In the genomic region with DNA sequence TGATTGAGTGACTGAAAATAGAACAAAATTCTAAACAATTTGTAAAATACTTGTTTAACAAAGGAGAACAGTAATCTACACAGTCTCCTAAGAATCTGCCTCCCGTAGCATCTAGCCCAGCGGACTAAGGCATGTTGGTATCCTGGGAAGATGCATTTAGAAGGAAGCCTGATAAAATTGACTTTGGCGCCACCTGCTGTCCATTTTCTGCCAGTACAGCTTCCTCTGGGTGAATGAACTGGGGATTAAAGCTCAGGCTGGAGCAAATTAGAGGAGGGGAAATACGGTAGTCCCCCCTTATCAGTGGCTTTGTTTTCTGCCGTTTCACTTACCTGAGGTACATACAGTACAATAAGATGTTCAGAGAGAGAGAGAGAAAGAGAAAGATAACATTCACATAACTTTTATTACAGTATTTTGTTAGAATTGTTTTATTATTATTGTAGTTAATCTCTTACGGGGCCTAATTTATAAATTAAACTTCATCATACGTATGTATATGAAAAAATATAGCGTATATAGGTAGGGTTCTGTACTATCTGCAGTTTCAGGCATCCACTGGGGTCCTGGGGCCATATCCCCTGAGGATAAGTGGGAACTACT, we compare ENCODE assay signal across 8 cellular contexts.
DNase-seq lines count a peak whose midpoint lies in the region; ATAC-seq, FAIRE-seq and TF ChIP-seq lines count a peak whose summit lies in the region.

No MANE protein-coding gene starts in this region.

- peaks cover 8% of the 10 kb centered on the region for H3K27me3 Mint-ChIP-seq in activated CD8-positive, alpha-beta T cell treated with anti-CD3 and anti-CD28 coated beads for 36 hours

- POLR2A ChIA-PET in GM10248 (lab: Yijun Ruan, JAX) (no interaction called here), H1 (lab: Charles Lee; ENCODE audit: partially characterized antibody) (interaction anchor here (0.7 kb wide), 1 partner anchor 416 kb away, joined by 3 read pairs; no protein-coding TSS in a partner anchor)
- POLR2A ChIA-PET in activated CD8-positive, alpha-beta T cell treated with anti-CD3 and anti-CD28 coated beads for 36 hours (lab: Charles Lee) = no interaction called here

- H3K4me1 ChIP-seq in H1 (replicated peaks in 1 of 4; ENCODE audit: control insufficient read depth in 3 of 4, insufficient read depth in 4 of 4, low read length in 3 of 4) = peaks cover 0 to 5% (median 0%) of the 10 kb centered on the region in 4 experiments; a peak in 1 of 7 replicates
- no peaks in the 10 kb centered on the region for H3K4me1 ChIP-seq in mesenchymal stem cell (ENCODE audit: control insufficient read depth, insufficient read depth, low read depth, low read length)

- H3K27me3 ChIP-seq in H1 (replicated peaks in 1 of 4; ENCODE audit: control insufficient read depth in 3 of 4, extremely low read depth in 1 of 4, insufficient read depth in 3 of 4, low read length in 3 of 4) (no peaks in the 10 kb centered on the region), mesenchymal stem cell (ENCODE audit: control insufficient read depth in 1 of 2, insufficient read depth in 1 of 2, low read length in 2 of 2) (no peaks in the 10 kb centered on the region)

- intact Hi-C loops in activated CD8-positive, alpha-beta T cell treated with anti-CD3 and anti-CD28 coated beads for 36 hours (cut with micrococcal nuclease) = loop anchor here (10.0 kb wide), 3 partner anchors 90 to 600 kb away; no protein-coding TSS in a partner anchor

- ATAC-seq in HG02885 (IDR thresholded peaks at IDR 0.05; ENCODE audit: poor library complexity, unreplicated experiment) (peak; percentile 73), HG02678 (IDR thresholded peaks at IDR 0.05; ENCODE audit: unreplicated experiment) (no peak)
- ATAC-seq in activated CD8-positive, alpha-beta T cell treated with anti-CD3 and anti-CD28 coated beads for 36 hours = peak; percentile 80

- TF ChIP-seq CTCF in GM10248 (IDR thresholded peaks at IDR 0.05; ENCODE audit: control extremely low read depth, extremely low read depth, low read depth, missing control alignments) (peak; percentile 91), H1 (IDR thresholded peaks at IDR 0.05; ENCODE audit: control extremely low read depth in 1 of 3, insufficient read depth in 1 of 3, low read depth in 1 of 3, low read length in 3 of 3) (peak; percentile 37 to 89 (median 77))
- peak; percentile 93 for TF ChIP-seq CTCF in activated CD8-positive, alpha-beta T cell treated with anti-CD3 and anti-CD28 coated beads for 36 hours (IDR thresholded peaks at IDR 0.05)

- H4K8ac ChIP-seq in H1 (ENCODE audit: extremely low read depth, insufficient read depth, low read length) (no peak overlapping the region), mesenchymal stem cell (ENCODE audit: low read length) (no peak overlapping the region)

- H2AK5ac ChIP-seq in H1 (ENCODE audit: low read depth, low read length) (no peak overlapping the region), mesenchymal stem cell (ENCODE audit: low read length, severe bottlenecking) (no peak overlapping the region)

- no peak overlapping the region for H2BK120ac ChIP-seq in H1 (replicated peaks; ENCODE audit: low read depth, low read length)
- H2BK120ac ChIP-seq in mesenchymal stem cell (ENCODE audit: low read depth, low read length) = no peak overlapping the region

- H3K4me1 Mint-ChIP-seq in activated CD8-positive, alpha-beta T cell treated with anti-CD3 and anti-CD28 coated beads for 36 hours (ENCODE audit: low read depth) = no peaks in the 10 kb centered on the region

- no peak overlapping the region for H3K27ac Mint-ChIP-seq in activated CD8-positive, alpha-beta T cell treated with anti-CD3 and anti-CD28 coated beads for 36 hours

- no peak for TF ChIP-seq POLR2A in H1 (IDR thresholded peaks at IDR 0.05; ENCODE audit: control extremely low read depth in 1 of 2, low read depth in 2 of 2, low read length in 2 of 2)

- H3K4me3 Mint-ChIP-seq in activated CD8-positive, alpha-beta T cell treated with anti-CD3 and anti-CD28 coated beads for 36 hours = no peak overlapping the region

- H2BK12ac ChIP-seq in H1 (ENCODE audit: low read depth, low read length) (no peak overlapping the region), mesenchymal stem cell (ENCODE audit: low read length in 2 of 2) (no peak overlapping the region)

- H2AFZ ChIP-seq in H1 (ENCODE audit: low read length) = no peak overlapping the region
- no peak overlapping the region for H2AFZ ChIP-seq in mesenchymal stem cell (ENCODE audit: low read depth, low read length)

- H4K5ac ChIP-seq in H1 (ENCODE audit: insufficient read length, low read depth, low read length) = no peak overlapping the region

- WGBS in H1 (ENCODE audit: extremely low coverage in 1 of 2, insufficient coverage in 1 of 2, insufficient read length in 1 of 2, insufficient replicate concordance in 2 of 2, low coverage in 1 of 2, low lambda C conversion rate in 2 of 2, missing lambda C conversion rate in 1 of 2), 2 experiments = 51% methylated on average over 8 of the region's 8 CpGs; no CpG with 5 or more reads in 1 of the 2 experiments
- 0% methylated on average over 3 of the region's 8 CpGs for WGBS in mesenchymal stem cell

- no peak overlapping the region for H3K56ac ChIP-seq in H1 (replicated peaks; ENCODE audit: insufficient read length, low read depth, low read length)

- H3K4ac ChIP-seq in H1 (replicated peaks; ENCODE audit: insufficient read length, low read depth, low read length) (no peak overlapping the region), mesenchymal stem cell (ENCODE audit: low read depth in 1 of 2, low read length in 2 of 2) (no peak overlapping the region)

- no peaks in the 10 kb centered on the region for H3K36me3 Mint-ChIP-seq in activated CD8-positive, alpha-beta T cell treated with anti-CD3 and anti-CD28 coated beads for 36 hours (ENCODE audit: low read depth)

- H3K23ac ChIP-seq in H1 (ENCODE audit: insufficient read length) = no peak overlapping the region
- H3K23ac ChIP-seq in mesenchymal stem cell (ENCODE audit: low read length in 2 of 2) = no peak overlapping the region

- TF ChIP-seq RAD21 in H1 (IDR thresholded peaks at IDR 0.05 in 1 of 2, conservative IDR thresholded peaks at IDR 0.05 in 1 of 2; ENCODE audit: low read depth in 2 of 2, low read length in 2 of 2) = peak; percentile 89 to 94

- H3K79me1 ChIP-seq in H1 (ENCODE audit: low read depth, low read length) (no peaks in the 10 kb centered on the region), mesenchymal stem cell (replicated peaks; ENCODE audit: low read length, poor library complexity, severe bottlenecking) (no peaks in the 10 kb centered on the region)

- H4K20me1 ChIP-seq in H1 (replicated peaks in 1 of 2; ENCODE audit: control insufficient read depth in 1 of 2, insufficient read depth in 2 of 2, low read length in 2 of 2) = no peaks in the 10 kb centered on the region

- no peak overlapping the region for H4K91ac ChIP-seq in H1 (replicated peaks; ENCODE audit: insufficient read length, low read length)
- H4K91ac ChIP-seq in mesenchymal stem cell (ENCODE audit: low read length) = no peak overlapping the region

- no peak for TF ChIP-seq EP300 in H1 (IDR thresholded peaks at IDR 0.05; ENCODE audit: borderline replicate concordance in 1 of 2, low read depth in 2 of 2, low read length in 2 of 2)

- H3K18ac ChIP-seq in H1 (ENCODE audit: extremely low read depth, low read length) = no peak overlapping the region
- H3K18ac ChIP-seq in mesenchymal stem cell (ENCODE audit: low read depth in 1 of 2, low read length in 2 of 2) = no peak overlapping the region

- H3K4me2 ChIP-seq in H1 (ENCODE audit: insufficient read depth in 1 of 2, low read depth in 2 of 2, low read length in 2 of 2) (no peak overlapping the region), mesenchymal stem cell (ENCODE audit: low read length, poor library complexity, severe bottlenecking) (no peak overlapping the region)

- no peak overlapping the region for H3K4me3 ChIP-seq in H1 (ENCODE audit: extremely low read depth in 1 of 4, insufficient read depth in 2 of 4, low read depth in 3 of 4, low read length in 4 of 4)
- H3K4me3 ChIP-seq in mesenchymal stem cell (ENCODE audit: insufficient read depth in 1 of 2, low read depth in 1 of 2, low read length in 2 of 2) = no peak overlapping the region

- H2BK15ac ChIP-seq in H1 (ENCODE audit: low read length) = no peak overlapping the region
- H2BK15ac ChIP-seq in mesenchymal stem cell (ENCODE audit: low read depth, poor library complexity, severe bottlenecking) = no peak overlapping the region

- H2BK5ac ChIP-seq in H1 (ENCODE audit: low read depth, low read length) = no peak overlapping the region
- H2BK5ac ChIP-seq in mesenchymal stem cell (ENCODE audit: low read depth, low read length, poor library complexity, severe bottlenecking) = no peak overlapping the region

- no peaks in the 10 kb centered on the region for H3K9me3 Mint-ChIP-seq in activated CD8-positive, alpha-beta T cell treated with anti-CD3 and anti-CD28 coated beads for 36 hours

- peak; percentile 92 for FAIRE-seq in H1 (lab: Jason Lieb, UNC)

- no peaks in the 10 kb centered on the region for H3K9me3 ChIP-seq in H1 (ENCODE audit: insufficient read depth in 2 of 2, low read depth in 1 of 2, low read length in 1 of 2)
- no peaks in the 10 kb centered on the region for H3K9me3 ChIP-seq in mesenchymal stem cell (ENCODE audit: control insufficient read depth, low read length)

- DNase-seq in GM10248 (ENCODE audit: extremely low spot score) (peak; percentile 39), NCI-H748 treated with DMSO at 0.1 percent for 48 hours (lab: John Stamatoyannopoulos, UW) (peak; percentile 52), H1 (ENCODE audit: low read depth in 1 of 2, low spot score in 2 of 2) (peak; percentile 50 to 91), mesenchymal stem cell (peak; percentile 77)
- peak; percentile 78 for DNase-seq in activated CD8-positive, alpha-beta T cell treated with anti-CD3 and anti-CD28 coated beads for 36 hours
- peak; percentile 53 to 65 for DNase-seq in stimulated activated CD8-positive, alpha-beta memory T cell treated with anti-CD3 and anti-CD28 coated beads, Interleukin-4, amount 100 ng/mL, for 1 hour (ENCODE audit: low read depth in 2 of 2, low spot score in 1 of 2)

- no peak overlapping the region for H3K9ac ChIP-seq in H1 (replicated peaks in 1 of 4; ENCODE audit: extremely low read depth in 1 of 4, low read depth in 3 of 4, low read length in 3 of 4)
- peak overlapping the region; percentile 47 for H3K9ac ChIP-seq in mesenchymal stem cell (ENCODE audit: low read length)

- no peaks in the 10 kb centered on the region for H3K23me2 ChIP-seq in H1 (ENCODE audit: low read depth, low read length)

- H3K36me3 ChIP-seq in H1 (ENCODE audit: control insufficient read depth in 2 of 4, insufficient read depth in 4 of 4, low read length in 3 of 4) (no peaks in the 10 kb centered on the region; a peak in 1 of 8 replicates), mesenchymal stem cell (ENCODE audit: control insufficient read depth in 1 of 2, insufficient read depth in 2 of 2, low read depth in 1 of 2, low read length in 2 of 2) (peaks cover 0 to 3% of the 10 kb centered on the region in 2 experiments)

- H3K14ac ChIP-seq in H1 (ENCODE audit: insufficient read length) (no peak overlapping the region), mesenchymal stem cell (ENCODE audit: low read length in 2 of 2) (no peak overlapping the region)

- CTCF ChIA-PET in GM10248 (lab: Yijun Ruan, JAX) = interaction anchor here (0.6 to 3.1 kb wide), 18 partner anchors 9 to 1395 kb away, joined by 3 to 37 read pairs (median 4); no protein-coding TSS in a partner anchor
- CTCF ChIA-PET in activated CD8-positive, alpha-beta T cell treated with anti-CD3 and anti-CD28 coated beads for 36 hours (lab: Charles Lee) = interaction anchor here (0.6 to 2.5 kb wide), 24 partner anchors 11 to 1481 kb away, joined by 3 to 15 read pairs (median 3); no protein-coding TSS in a partner anchor
- CTCF ChIA-PET in H1 (lab: Charles Lee; ENCODE audit: partially characterized antibody) = interaction anchor here (0.6 to 3.0 kb wide), 16 partner anchors 9 to 723 kb away, joined by 3 to 26 read pairs (median 3); no protein-coding TSS in a partner anchor

- no peaks in the 10 kb centered on the region for H3K79me2 ChIP-seq in H1 (ENCODE audit: control insufficient read depth in 1 of 2, insufficient read depth in 2 of 2, low read length in 2 of 2)

- no peak overlapping the region for H3K27ac ChIP-seq in H1 (ENCODE audit: low read depth, low read length)
- no peak overlapping the region for H3K27ac ChIP-seq in mesenchymal stem cell (ENCODE audit: low read length, poor library complexity, severe bottlenecking)

- no peak overlapping the region for H2BK20ac ChIP-seq in H1 (ENCODE audit: low read length)
